Comparison of ENCODE assay signal across 33 cellular contexts in the genomic region with DNA sequence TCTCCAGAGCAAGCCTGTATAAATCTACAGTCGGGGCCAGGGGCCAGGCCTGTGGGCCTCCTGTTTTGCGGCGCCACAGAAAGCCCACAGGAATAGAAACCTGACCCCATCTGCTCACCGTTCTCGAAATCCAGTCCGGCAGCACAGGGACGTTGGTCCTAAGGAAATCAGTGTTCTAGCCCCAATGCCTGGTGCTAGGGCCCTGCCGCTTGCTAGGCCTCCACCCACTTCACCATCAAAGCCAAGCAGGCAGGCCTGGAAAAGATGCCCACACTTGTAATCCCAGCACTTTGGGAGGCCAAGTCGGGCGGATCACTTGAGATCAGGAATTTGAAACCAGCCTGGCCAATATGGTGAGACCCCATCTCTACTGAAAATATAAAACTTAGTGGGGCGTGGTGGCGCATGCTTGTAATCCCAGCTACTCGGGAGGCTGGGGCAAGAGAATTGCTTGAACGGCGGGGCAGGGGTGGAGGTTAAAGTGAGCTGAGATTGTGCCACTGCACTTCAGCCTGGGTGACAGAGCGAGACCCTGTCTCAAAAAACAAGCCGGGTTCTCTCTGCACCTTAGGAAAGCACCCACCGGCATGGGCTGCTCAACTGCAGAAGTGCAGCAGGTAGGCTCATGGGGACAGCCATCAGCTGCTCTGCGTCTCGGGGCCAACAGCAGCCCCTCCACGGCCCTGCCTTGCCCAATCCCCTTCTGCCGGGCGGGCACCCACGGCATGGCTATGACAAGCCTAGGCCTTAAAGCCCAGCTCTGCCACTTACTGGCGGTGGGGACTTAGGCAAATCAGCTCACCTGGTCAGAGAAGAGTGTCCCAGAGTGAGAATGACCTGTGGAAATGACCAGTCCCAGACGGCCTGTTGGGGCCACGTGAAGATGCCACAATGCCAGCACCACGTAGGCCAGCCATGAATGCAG. TPM values are rescaled to one million over a fixed set of nuclear protein-coding genes. Genes with fewer than 3 reads are reported as not detected.
"Had no signal": no experiment of that assay in that cellular context is flagged by ENCODE, and none has a peak within 500 bp of the region (broad histone marks: within the 10 kb centered on the region; RNA-seq: fewer than 3 reads in every experiment).

No MANE protein-coding gene starts in this region.

- H3K9me3 ChIP-seq: ascending aorta, body of pancreas, MG63, SJSA1 had no signal

- H3K4me3 ChIP-seq: ascending aorta, body of pancreas, MG63, SJSA1 had no signal

- H3K27ac ChIP-seq: ascending aorta, body of pancreas, KMS-11 had no signal

- H3K36me3 ChIP-seq: ascending aorta, MG63, SJSA1 had no signal

- H3K4me1 ChIP-seq: ascending aorta, body of pancreas had no signal

- H3K27me3 ChIP-seq: ascending aorta, body of pancreas, MG63, SJSA1 had no signal

- ATAC-seq: activated CD8-positive, alpha-beta T cell treated with anti-CD3 and anti-CD28 coated beads, Interleukin-2, amount 10 ng/mL, durations not matched to agents 7 days and 5 days; activated naive CD4-positive, alpha-beta T cell treated with anti-CD3 and anti-CD28 coated beads, Interleukin-2, amount 50 U/mL, for 72 hours; activated naive CD8-positive, alpha-beta T cell treated with anti-CD3 and anti-CD28 coated beads, Interleukin-2, amount 50 U/mL, for 24 hours; body of pancreas; Panc1; SK-N-SH treated with all-trans-retinoic acid at 6 μM for 48 hours; WTC11 had no signal

- DNase-seq: activated CD4-positive, alpha-beta T cell treated with anti-CD3 and anti-CD28 coated beads for 48 hours; activated CD4-positive, alpha-beta T cell treated with anti-CD3 and anti-CD28 coated beads, Interleukin-2, amount 50 U/mL, for 4 hours; activated CD4-positive, CD25-positive, alpha-beta regulatory T cell treated with anti-CD3 and anti-CD28 coated beads, Interleukin-2, amount 50 U/mL, for 72 hours; activated CD8-positive, alpha-beta T cell treated with anti-CD3 and anti-CD28 coated beads, Interleukin-2, amount 10 ng/mL, durations not matched to agents 7 days and 5 days; activated effector memory CD4-positive, alpha-beta T cell treated with Interleukin-2 at 50 U/mL for 16 hours; activated naive CD4-positive, alpha-beta T cell treated with Interleukin-2 at 50 U/mL for 16 hours; activated naive CD8-positive, alpha-beta T cell treated with anti-CD3 and anti-CD28 coated beads, Interleukin-2, amount 50 U/mL, for 24 hours; activated T-cell treated with anti-CD3 and anti-CD28 coated beads, Interleukin-2, amount 50 U/mL, for 24 hours; amniotic stem cell; body of pancreas; MG63; MV-4-11; NCI-H1092 treated with DMSO at 0.1 percent for 48 hours; NCI-H1417 treated with DMSO at 0.1 percent for 48 hours; NCI-H1694; NCI-H2029; NCI-H2107; NCI-H2171 treated with DMSO at 0.1 percent for 48 hours; NCI-H345; NCI-H510A; NCI-H526 treated with DMSO at 0.1 percent for 48 hours; NCI-H82; OCI-M1; RPMI8226; SHP77 had no signal

RNA-seq across cellular contexts. Expression of gene VWF, which starts 47.4 kb away (rescaled TPM):
- total RNA-seq: activated CD8-positive, alpha-beta T cell treated with anti-CD3 and anti-CD28 coated beads, Interleukin-2, amount 10 ng/mL, durations not matched to agents 7 days and 5 days; activated T-helper 1 cell treated with anti-CD3 and anti-CD28 coated beads, Interleukin-12 subunit alpha, Interleukin-12 subunit beta, Interleukin-2, Interleukin-4 antibody, amounts not matched to agents 30 ng/mL and 10 ng/mL and 1 ng/mL, durations not matched to agents 14 hours and 24 hours and 36 hours had no signal
